Comparison of ENCODE assay signal across 11 cellular contexts in genomic region chr14:45362505-45362904, GRCh38.
"Had no signal": no experiment of that assay in that cellular context is flagged by ENCODE, and none has a peak within 500 bp of the region (broad histone marks: within the 10 kb centered on the region; RNA-seq: fewer than 3 reads in every experiment).

No MANE protein-coding gene starts in this region.

- ATAC-seq: GM23338, HCT116 had no signal

- H3K4me3 ChIP-seq: GM23248, GM23338, HAP-1 had no signal

- H3K27ac ChIP-seq: GM23248 had no signal

- H3K9ac ChIP-seq: GM23248 had no signal

- H3K4me1 ChIP-seq: HAP-1 had no signal

- H3K9me3 ChIP-seq: HAP-1 had no signal

- FAIRE-seq: H1, H54 had no signal

- DNase-seq: GM23248, GOT3, H7, H9, HCEC 1CT, HFFc6 had no signal

- H3K36me3 ChIP-seq: HAP-1 had no signal

- H3K4me2 ChIP-seq: GM23338 had no signal

- H2AFZ ChIP-seq: GM23248, GM23338 had no signal
